13 cellular contexts compared by ENCODE assay signal in genomic region chr5:65774346-65774745, GRCh38. TPM values are rescaled to one million over a fixed set of nuclear protein-coding genes. Genes with fewer than 3 reads are reported as not detected.
DNase-seq lines count a peak whose midpoint lies in the region; ATAC-seq lines count a peak whose summit lies in the region.
"Had no signal": no experiment of that assay in that cellular context is flagged by ENCODE, and none has a peak within 500 bp of the region (broad histone marks: within the 10 kb centered on the region; RNA-seq: fewer than 3 reads in every experiment).

No MANE protein-coding gene starts in this region.

- no peak overlapping the region for H3K4me3 Mint-ChIP-seq in natural killer cell treated with Interleukin-12 subunit alpha and Interleukin-12 subunit beta and Interleukin-15 and Interleukin-18, amount 100 ng/mL, for 72 hours
- H3K4me3 Mint-ChIP-seq: activated naive CD4-positive, alpha-beta T cell treated with anti-CD3 and anti-CD28 coated beads, Interleukin-2, amount 10 ng/mL, durations not matched to agents 7 days and 5 days; nephron progenitor cell had no signal

- H3K9me3 Mint-ChIP-seq in natural killer cell treated with Interleukin-12 subunit alpha and Interleukin-12 subunit beta and Interleukin-15 and Interleukin-18, amount 100 ng/mL, for 72 hours = no peaks in the 10 kb centered on the region
- H3K9me3 Mint-ChIP-seq: activated naive CD4-positive, alpha-beta T cell treated with anti-CD3 and anti-CD28 coated beads, Interleukin-2, amount 10 ng/mL, durations not matched to agents 7 days and 5 days; nephron progenitor cell had no signal

- H3K36me3 Mint-ChIP-seq in natural killer cell treated with Interleukin-12 subunit alpha and Interleukin-12 subunit beta and Interleukin-15 and Interleukin-18, amount 100 ng/mL, for 72 hours = no peaks in the 10 kb centered on the region

- H3K4me1 Mint-ChIP-seq in natural killer cell treated with Interleukin-12 subunit alpha and Interleukin-12 subunit beta and Interleukin-15 and Interleukin-18, amount 100 ng/mL, for 72 hours (ENCODE audit: low read depth in 2 of 2) = peaks cover under 1 to 6% of the 10 kb centered on the region in 2 donors
- H3K4me1 Mint-ChIP-seq: nephron progenitor cell had no signal

- H3K27ac Mint-ChIP-seq in natural killer cell treated with Interleukin-12 subunit alpha and Interleukin-12 subunit beta and Interleukin-15 and Interleukin-18, amount 100 ng/mL, for 72 hours = no peak overlapping the region
- H3K27ac Mint-ChIP-seq: activated naive CD4-positive, alpha-beta T cell treated with anti-CD3 and anti-CD28 coated beads, Interleukin-2, amount 10 ng/mL, durations not matched to agents 7 days and 5 days; nephron progenitor cell had no signal

- ATAC-seq in HG03354 (IDR thresholded peaks at IDR 0.05; ENCODE audit: poor library complexity, severe bottlenecking, unreplicated experiment) = no peak
- no peak for ATAC-seq in natural killer cell treated with Interleukin-12 subunit alpha and Interleukin-12 subunit beta and Interleukin-15 and Interleukin-18, amount 100 ng/mL, for 72 hours
- ATAC-seq: gastroesophageal sphincter, K562 had no signal

- peak; percentile 11 for DNase-seq in stimulated activated CD4-positive, alpha-beta T cell treated with anti-CD3 and anti-CD28 coated beads, Interleukin-15, amount 100 ng/mL, for 24 hours
- DNase-seq in stimulated activated CD4-positive, alpha-beta T cell treated with anti-CD3 and anti-CD28 coated beads, Interleukin-12 subunit alpha, Interleukin-12 subunit beta, amount 100 ng/mL, for 4 hours = no peak
- DNase-seq in T1000 (lab: John Stamatoyannopoulos, UW) (peak; percentile 12), glomerular visceral epithelial cell (ENCODE audit: extremely low spot score) (peak; percentile 85), COLO829 (ENCODE audit: low spot score) (no peak), NCI-H1092 treated with DMSO at 0.1 percent for 48 hours (lab: John Stamatoyannopoulos, UW) (no peak)
- no peak for DNase-seq in natural killer cell treated with Interleukin-12 subunit alpha and Interleukin-12 subunit beta and Interleukin-15 and Interleukin-18, amount 100 ng/mL, for 72 hours (ENCODE audit: low spot score)
- DNase-seq: activated naive CD4-positive, alpha-beta T cell treated with anti-CD3 and anti-CD28 coated beads, Interleukin-2, amount 10 ng/mL, durations not matched to agents 7 days and 5 days; NCI-H526 treated with DMSO at 0.1 percent for 48 hours; nephron progenitor cell had no signal

- H3K27me3 Mint-ChIP-seq in natural killer cell treated with Interleukin-12 subunit alpha and Interleukin-12 subunit beta and Interleukin-15 and Interleukin-18, amount 100 ng/mL, for 72 hours = no peaks in the 10 kb centered on the region
- H3K27me3 Mint-ChIP-seq: activated naive CD4-positive, alpha-beta T cell treated with anti-CD3 and anti-CD28 coated beads, Interleukin-2, amount 10 ng/mL, durations not matched to agents 7 days and 5 days had no signal

RNA-seq across cellular contexts. Expression of gene NLN, which starts 52.3 kb away (rescaled TPM):
- 10 to 100 TPM in 1 of 2 donors, 1 to 10 TPM in 1; 8.7 to 39.4 TPM for total RNA-seq in natural killer cell treated with Interleukin-12 subunit alpha and Interleukin-12 subunit beta and Interleukin-15 and Interleukin-18, amount 100 ng/mL, for 72 hours

RNA-seq across cellular contexts. Expression of gene SGTB, which starts 52.4 kb away (rescaled TPM):
- total RNA-seq in natural killer cell treated with Interleukin-12 subunit alpha and Interleukin-12 subunit beta and Interleukin-15 and Interleukin-18, amount 100 ng/mL, for 72 hours = 10 to 100 TPM in 1 of 2 donors, 1 to 10 TPM in 1; 4.1 to 10.1 TPM

Comparison
In these comparisons a context has a peak if more than half of its experiments do, and no peak if none do; other contexts are left out.
1. DNase-seq: peak in stimulated activated CD4-positive, alpha-beta T cell treated with anti-CD3 and anti-CD28 coated beads, Interleukin-15, amount 100 ng/mL, for 24 hours (single experiment), T1000 (single experiment) and glomerular visceral epithelial cell (single experiment); none in stimulated activated CD4-positive, alpha-beta T cell treated with anti-CD3 and anti-CD28 coated beads, Interleukin-12 subunit alpha, Interleukin-12 subunit beta, amount 100 ng/mL, for 4 hours (single experiment), COLO829 (single experiment), NCI-H1092 treated with DMSO at 0.1 percent for 48 hours (single experiment) and natural killer cell treated with Interleukin-12 subunit alpha and Interleukin-12 subunit beta and Interleukin-15 and Interleukin-18, amount 100 ng/mL, for 72 hours (single experiment).